8 cellular contexts compared by ENCODE assay signal in the genomic region with DNA sequence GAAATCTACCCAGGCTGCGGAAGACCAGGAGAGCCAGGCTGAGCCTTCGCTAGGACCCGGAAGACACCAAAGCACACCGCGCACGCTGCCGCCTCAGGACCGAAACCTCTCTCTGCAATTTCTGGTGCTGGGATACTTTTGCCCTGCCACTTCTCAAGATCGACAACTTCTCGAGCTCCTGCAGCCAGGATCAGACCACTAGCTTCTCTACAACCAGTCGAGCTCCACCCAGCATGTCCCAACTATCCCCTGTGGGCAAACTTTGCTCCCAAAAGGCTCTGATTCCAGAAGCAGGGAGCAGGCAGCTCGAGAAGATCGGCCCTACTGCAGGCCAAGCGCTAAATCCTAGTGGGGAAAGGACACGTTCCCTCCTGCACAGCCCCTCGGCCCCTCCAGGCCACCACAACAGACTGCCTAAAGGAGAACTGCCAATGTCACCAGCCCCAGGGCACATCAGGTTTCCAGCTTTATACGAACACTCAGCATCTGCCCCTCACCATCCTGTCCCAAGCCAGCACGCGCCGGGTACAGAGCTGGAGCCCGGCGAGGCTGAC. TPM values are rescaled to one million over a fixed set of nuclear protein-coding genes. Genes with fewer than 3 reads are reported as not detected.
DNase-seq lines count a peak whose midpoint lies in the region; ATAC-seq and TF ChIP-seq lines count a peak whose summit lies in the region.

No MANE protein-coding gene starts in this region.

- ATAC-seq in GM18907 (IDR thresholded peaks at IDR 0.05; ENCODE audit: unreplicated experiment) (peak; percentile 3), GM21526 (IDR thresholded peaks at IDR 0.05; ENCODE audit: low FRiP score, unreplicated experiment) (no peak)

- CTCF ChIA-PET in A673 (lab: Charles Lee): interaction anchor here (0.6 to 1.7 kb wide), 3 partner anchors 41 to 287 kb away, joined by 3 to 23 read pairs (median 6); partner anchors contain the start of gene AKAP8L

- DNase-seq in A673 (ENCODE audit: low spot score): peak; percentile 59
- DNase-seq in NCI-H69 (lab: John Stamatoyannopoulos, UW): peak; percentile 61
- DNase-seq in activated T-cell treated with anti-CD3 and anti-CD28 coated beads for 1 hour (ENCODE audit: low read depth): peak; percentile 31
- no peak for DNase-seq in epithelial cell of proximal tubule (ENCODE audit: low read depth)

- intact Hi-C loops in A673 (cut with micrococcal nuclease; ENCODE audit: unreplicated experiment): loop anchor here (2.0 kb wide), 1 partner anchor 178 kb away; no protein-coding TSS in a partner anchor

- H3K27ac ChIP-seq in A673 (ENCODE audit: low read depth, low read length, poor library complexity, severe bottlenecking) (peak overlapping the region; percentile 99), muscle layer of colon (ENCODE audit: low read depth, low read length) (peak overlapping the region; percentile 97), stomach smooth muscle (ENCODE audit: low read length) (peak overlapping the region; percentile 96)

- H3K9ac ChIP-seq in muscle layer of colon (ENCODE audit: low read length) (peak overlapping the region; percentile 82), stomach smooth muscle (ENCODE audit: low read length in 2 of 2) (peak overlapping the region; percentile 96 to 98)

- peaks cover 17% of the 10 kb centered on the region for H3K36me3 ChIP-seq in A673 (ENCODE audit: insufficient read depth, low read length, poor library complexity, severe bottlenecking)
- no peaks in the 10 kb centered on the region for H3K36me3 ChIP-seq in muscle layer of colon (ENCODE audit: insufficient read depth, low read length)
- peaks cover 0 to 5% of the 10 kb centered on the region in 2 donors for H3K36me3 ChIP-seq in stomach smooth muscle (ENCODE audit: control insufficient read depth in 2 of 2, insufficient read depth in 2 of 2, low read length in 2 of 2)

- no TSS peak for BruUV-seq in A673 (replicated peaks; lab: Mats Ljungman, UMichigan)

- H3K9me3 ChIP-seq in A673 (ENCODE audit: low read depth, low read length, poor library complexity, severe bottlenecking) (no peaks in the 10 kb centered on the region), muscle layer of colon (ENCODE audit: low read length) (no peaks in the 10 kb centered on the region), stomach smooth muscle (ENCODE audit: control insufficient read depth in 2 of 2, low read length in 2 of 2) (no peaks in the 10 kb centered on the region)

- peaks cover 11% of the 10 kb centered on the region for H3K4me1 ChIP-seq in A673 (ENCODE audit: insufficient read depth, low read length, poor library complexity, severe bottlenecking)
- peaks cover 33% of the 10 kb centered on the region for H3K4me1 ChIP-seq in muscle layer of colon (ENCODE audit: insufficient read depth, low read length)
- H3K4me1 ChIP-seq in stomach smooth muscle (ENCODE audit: control insufficient read depth, insufficient read depth, low read length): peaks cover 42% of the 10 kb centered on the region

- POLR2A ChIA-PET in A673 (lab: Charles Lee; ENCODE audit: low non-redundant PET): interaction anchor here (0.7 kb wide), 1 partner anchor 33 kb away, joined by 3 read pairs; no protein-coding TSS in a partner anchor

- no peaks in the 10 kb centered on the region for H3K27me3 ChIP-seq in A673 (replicated peaks; ENCODE audit: insufficient read depth, low read depth, low read length, poor library complexity)
- no peaks in the 10 kb centered on the region for H3K27me3 ChIP-seq in muscle layer of colon (ENCODE audit: control insufficient read depth in 1 of 2, insufficient read depth in 2 of 2, low read length in 2 of 2)
- H3K27me3 ChIP-seq in stomach smooth muscle (ENCODE audit: control insufficient read depth in 1 of 2, insufficient read depth in 2 of 2, low read length in 2 of 2): no peaks in the 10 kb centered on the region

- peak overlapping the region; percentile 80 for H3K4me3 ChIP-seq in A673 (ENCODE audit: low read depth, low read length, poor library complexity, severe bottlenecking)
- peak overlapping the region; percentile 100 for H3K4me3 ChIP-seq in epithelial cell of proximal tubule (ENCODE audit: low read depth, low read length)
- H3K4me3 ChIP-seq in muscle layer of colon (ENCODE audit: low read depth in 1 of 2, low read length in 2 of 2): peak overlapping the region; percentile 61 to 92
- peak overlapping the region; percentile 99 for H3K4me3 ChIP-seq in stomach smooth muscle (ENCODE audit: low read length in 2 of 2)

- TF ChIP-seq CTCF in A673 (conservative IDR thresholded peaks at IDR 0.05; ENCODE audit: low read depth, low read length): no peak
- no peak for TF ChIP-seq CTCF in epithelial cell of proximal tubule (conservative IDR thresholded peaks at IDR 0.05; ENCODE audit: low read depth, low read length)

RNA-seq across cellular contexts. Expression of gene AKAP8, which starts 1.0 kb away (rescaled TPM):
- total RNA-seq in A673 (2021) (46.8 and 48.4 TPM in 2 replicates), epithelial cell of proximal tubule (14.1 and 23.8 TPM in 2 replicates)

RNA-seq across cellular contexts. Expression of gene AKAP8L, which starts 40.2 kb away (rescaled TPM):
- total RNA-seq in A673 (2021): 132 and 147 TPM in 2 replicates
- total RNA-seq in epithelial cell of proximal tubule: 52.2 and 89.9 TPM in 2 replicates

RNA-seq across cellular contexts. Expression of gene BRD4, which starts 46.3 kb away (rescaled TPM):
- total RNA-seq in A673 (2021) (174 and 178 TPM in 2 replicates), epithelial cell of proximal tubule (14.7 and 18.9 TPM in 2 replicates)
